Comparison of ENCODE assay signal across 8 cellular contexts in the genomic region with DNA sequence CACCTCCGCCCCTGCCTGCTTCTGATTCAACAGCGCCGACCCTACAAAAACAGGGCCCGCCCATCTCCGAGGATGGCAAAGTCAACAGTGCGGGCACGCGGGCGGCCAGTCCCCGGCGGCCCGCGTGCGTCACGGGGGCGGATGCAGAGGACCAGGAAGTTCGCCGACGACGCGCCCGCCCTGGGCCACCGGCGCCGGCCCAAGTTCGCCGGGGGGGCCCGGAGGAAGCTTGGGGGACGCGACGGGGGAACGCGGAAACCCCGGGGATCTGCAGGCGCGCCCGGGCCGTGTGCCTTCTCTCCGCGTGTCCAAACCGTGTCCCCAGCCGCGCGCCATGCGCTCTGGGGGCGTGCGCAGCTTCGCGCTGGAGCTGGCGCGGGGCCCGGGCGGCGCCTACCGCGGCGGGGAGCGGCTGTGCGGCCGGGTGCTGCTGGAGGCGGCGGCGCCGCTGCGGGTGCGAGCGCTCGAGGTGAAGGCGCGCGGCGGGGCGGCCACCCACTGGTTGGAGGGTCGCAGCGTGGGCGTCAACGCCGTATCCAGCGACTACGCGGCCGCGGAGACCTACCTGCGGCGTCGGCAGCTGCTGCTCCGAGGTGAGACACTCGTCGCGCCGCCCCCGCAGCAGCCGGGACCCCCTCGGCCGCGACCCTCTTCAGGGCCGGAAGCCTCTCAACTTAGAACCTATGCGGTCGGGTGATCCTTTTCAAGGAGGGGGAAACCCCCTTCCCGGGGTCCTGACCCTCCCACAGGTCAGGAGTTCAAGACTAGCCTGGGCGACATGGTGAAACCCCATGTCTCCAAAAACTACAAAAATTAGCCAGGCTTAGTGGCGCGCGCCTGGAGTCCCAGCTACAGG. TPM values are rescaled to one million over a fixed set of nuclear protein-coding genes. Genes with fewer than 3 reads are reported as not detected.
DNase-seq lines count a peak whose midpoint lies in the region; ATAC-seq and TF ChIP-seq lines count a peak whose summit lies in the region.

No MANE protein-coding gene starts in this region.

- DNase-seq in BE2C (peak; percentile 68), GM19238 (ENCODE audit: insufficient read length, low spot score) (peak; percentile 84), HT1080 (ENCODE audit: low read depth) (peak; percentile 87), RKO (ENCODE audit: low spot score) (peak; percentile 91), fibroblast of peridontal ligament (ENCODE audit: extremely low read depth) (peak; percentile 78)
- DNase-seq in natural killer cell treated with Interleukin-12 subunit alpha and Interleukin-12 subunit beta and Interleukin-15 and Interleukin-18, amount 100 ng/mL, for 72 hours (ENCODE audit: low spot score): peak; percentile 96
- DNase-seq in stimulated activated naive CD8-positive, alpha-beta T cell treated with anti-CD3 and anti-CD28 coated beads, Interleukin-15, amount 100 ng/mL, for 72 hours: peak; percentile 94 to 96

- no peaks in the 10 kb centered on the region for H3K9me3 Mint-ChIP-seq in activated T-helper 17 cell treated with anti-CD3 and anti-CD28 coated beads, Interleukin-2, amount 50 U/mL, for 72 hours
- no peaks in the 10 kb centered on the region for H3K9me3 Mint-ChIP-seq in natural killer cell treated with Interleukin-12 subunit alpha and Interleukin-12 subunit beta and Interleukin-15 and Interleukin-18, amount 100 ng/mL, for 72 hours
- H3K9me3 Mint-ChIP-seq in stimulated activated naive CD8-positive, alpha-beta T cell treated with anti-CD3 and anti-CD28 coated beads, Interleukin-15, amount 100 ng/mL, for 72 hours: no peaks in the 10 kb centered on the region

- H3K27me3 ChIP-seq in BE2C: peaks cover 7% of the 10 kb centered on the region

- ATAC-seq in activated T-helper 17 cell treated with anti-CD3 and anti-CD28 coated beads, Interleukin-2, amount 50 U/mL, for 72 hours (replicated peaks): peak; percentile 89
- ATAC-seq in natural killer cell treated with Interleukin-12 subunit alpha and Interleukin-12 subunit beta and Interleukin-15 and Interleukin-18, amount 100 ng/mL, for 72 hours: peak; percentile 92 to 93
- ATAC-seq in stimulated activated naive CD8-positive, alpha-beta T cell treated with anti-CD3 and anti-CD28 coated beads, Interleukin-15, amount 100 ng/mL, for 72 hours: peak; percentile 90

- no peaks in the 10 kb centered on the region; the same call in 1 of the 2 replicates for H3K4me1 ChIP-seq in BE2C

- no peaks in the 10 kb centered on the region for H3K4me1 Mint-ChIP-seq in activated T-helper 17 cell treated with anti-CD3 and anti-CD28 coated beads, Interleukin-2, amount 50 U/mL, for 72 hours
- peaks cover 13 to 18% of the 10 kb centered on the region in 2 donors for H3K4me1 Mint-ChIP-seq in natural killer cell treated with Interleukin-12 subunit alpha and Interleukin-12 subunit beta and Interleukin-15 and Interleukin-18, amount 100 ng/mL, for 72 hours (ENCODE audit: low read depth in 2 of 2)
- peaks cover 51% of the 10 kb centered on the region for H3K4me1 Mint-ChIP-seq in stimulated activated naive CD8-positive, alpha-beta T cell treated with anti-CD3 and anti-CD28 coated beads, Interleukin-15, amount 100 ng/mL, for 72 hours

- no peaks in the 10 kb centered on the region for H3K27me3 Mint-ChIP-seq in activated T-helper 17 cell treated with anti-CD3 and anti-CD28 coated beads, Interleukin-2, amount 50 U/mL, for 72 hours
- no peaks in the 10 kb centered on the region for H3K27me3 Mint-ChIP-seq in natural killer cell treated with Interleukin-12 subunit alpha and Interleukin-12 subunit beta and Interleukin-15 and Interleukin-18, amount 100 ng/mL, for 72 hours
- H3K27me3 Mint-ChIP-seq in stimulated activated naive CD8-positive, alpha-beta T cell treated with anti-CD3 and anti-CD28 coated beads, Interleukin-15, amount 100 ng/mL, for 72 hours: no peaks in the 10 kb centered on the region

- H3K27ac Mint-ChIP-seq in activated T-helper 17 cell treated with anti-CD3 and anti-CD28 coated beads, Interleukin-2, amount 50 U/mL, for 72 hours: peak overlapping the region; percentile 88
- H3K27ac Mint-ChIP-seq in natural killer cell treated with Interleukin-12 subunit alpha and Interleukin-12 subunit beta and Interleukin-15 and Interleukin-18, amount 100 ng/mL, for 72 hours: peak overlapping the region; percentile 92 to 96
- H3K27ac Mint-ChIP-seq in stimulated activated naive CD8-positive, alpha-beta T cell treated with anti-CD3 and anti-CD28 coated beads, Interleukin-15, amount 100 ng/mL, for 72 hours: peak overlapping the region; percentile 94 to 97

- no peaks in the 10 kb centered on the region for H3K9me3 ChIP-seq in BE2C

- peak overlapping the region; percentile 79 for H3K4me3 Mint-ChIP-seq in activated T-helper 17 cell treated with anti-CD3 and anti-CD28 coated beads, Interleukin-2, amount 50 U/mL, for 72 hours
- H3K4me3 Mint-ChIP-seq in natural killer cell treated with Interleukin-12 subunit alpha and Interleukin-12 subunit beta and Interleukin-15 and Interleukin-18, amount 100 ng/mL, for 72 hours: peak overlapping the region; percentile 96
- peak overlapping the region; percentile 95 to 97 for H3K4me3 Mint-ChIP-seq in stimulated activated naive CD8-positive, alpha-beta T cell treated with anti-CD3 and anti-CD28 coated beads, Interleukin-15, amount 100 ng/mL, for 72 hours

- peaks cover 38% of the 10 kb centered on the region for H3K36me3 Mint-ChIP-seq in activated T-helper 17 cell treated with anti-CD3 and anti-CD28 coated beads, Interleukin-2, amount 50 U/mL, for 72 hours (ENCODE audit: low read depth)
- H3K36me3 Mint-ChIP-seq in natural killer cell treated with Interleukin-12 subunit alpha and Interleukin-12 subunit beta and Interleukin-15 and Interleukin-18, amount 100 ng/mL, for 72 hours: no peaks in the 10 kb centered on the region

- no peak for TF ChIP-seq CTCF in BE2C (IDR thresholded peaks at IDR 0.05; ENCODE audit: low read depth, low read length)

- no peaks in the 10 kb centered on the region for H3K36me3 ChIP-seq in BE2C

- H3K4me3 ChIP-seq in BE2C (ENCODE audit: low read depth, low read length): peak overlapping the region; percentile 52

RNA-seq across cellular contexts. Expression of gene ARRDC2, which starts 6.8 kb away (rescaled TPM):
- 2.8 TPM for polyA plus RNA-seq in BE2C (2012; ENCODE audit: insufficient read depth, insufficient read length, low read depth)
- total RNA-seq in HT1080 (2014; rRNA removed; shearing (Covaris generic)): 8.7 and 10.3 TPM in 2 replicates
- 9.8 and 10.5 TPM in 2 replicates for polyA plus RNA-seq in HT1080 (2015; cell fraction: cytosol; rRNA removed)
- 16.5 and 19.4 TPM in 2 replicates for polyA plus RNA-seq in HT1080 (2015; cell fraction: nucleus; rRNA removed)
- total RNA-seq in activated T-helper 17 cell treated with anti-CD3 and anti-CD28 coated beads, Interleukin-2, amount 50 U/mL, for 72 hours: 10 to 100 TPM; 32.0 to 98.0 TPM
- 10 to 100 TPM; 34.0 to 34.8 TPM for total RNA-seq in natural killer cell treated with Interleukin-12 subunit alpha and Interleukin-12 subunit beta and Interleukin-15 and Interleukin-18, amount 100 ng/mL, for 72 hours

RNA-seq across cellular contexts. Expression of gene KCNN1, which starts 34.3 kb away (rescaled TPM):
- 9.5 TPM for polyA plus RNA-seq in BE2C (2012; ENCODE audit: insufficient read depth, insufficient read length, low read depth)
- not detected in 2 replicates for total RNA-seq in HT1080 (2014; rRNA removed; shearing (Covaris generic))
- polyA plus RNA-seq in HT1080 (2015; cell fraction: cytosol; rRNA removed): 0.08 TPM in 1 of 2 replicates, not detected in the other
- 0.07 and 0.11 TPM in 2 replicates for polyA plus RNA-seq in HT1080 (2015; cell fraction: nucleus; rRNA removed)
- under 1 TPM; 0.50 to 0.61 TPM for total RNA-seq in activated T-helper 17 cell treated with anti-CD3 and anti-CD28 coated beads, Interleukin-2, amount 50 U/mL, for 72 hours
- total RNA-seq in natural killer cell treated with Interleukin-12 subunit alpha and Interleukin-12 subunit beta and Interleukin-15 and Interleukin-18, amount 100 ng/mL, for 72 hours: 1 to 10 TPM; 1.0 to 1.3 TPM

Comparison
In these comparisons a context has a peak if more than half of its experiments do, and no peak if none do; other contexts are left out.
1. Peak in every context shown above with its lines: DNase-seq, ATAC-seq and H3K4me3 ChIP-seq.